10 cellular contexts compared by ENCODE assay signal in the genomic region with DNA sequence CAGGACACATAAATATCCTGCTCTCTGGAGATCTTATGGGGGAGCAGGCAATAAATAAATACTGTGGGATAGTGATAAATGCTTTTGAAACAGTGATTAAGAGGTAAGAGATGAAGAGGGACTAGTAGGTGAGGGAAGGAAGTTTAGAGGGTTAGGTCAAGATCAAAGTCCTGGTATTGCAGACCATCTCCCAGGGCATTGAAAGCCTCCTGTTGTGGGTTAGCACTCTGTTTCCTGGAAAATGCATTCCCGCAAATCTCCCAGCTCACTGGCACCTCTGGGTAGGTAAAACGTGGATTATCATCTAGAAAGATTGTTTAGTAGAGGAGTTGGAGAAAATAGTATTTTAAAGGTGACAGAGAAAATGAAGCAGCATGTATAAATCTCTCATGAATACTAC. TPM values are rescaled to one million over a fixed set of nuclear protein-coding genes. Genes with fewer than 3 reads are reported as not detected.
DNase-seq lines count a peak whose midpoint lies in the region; ATAC-seq and TF ChIP-seq lines count a peak whose summit lies in the region.
"Had no signal": no experiment of that assay in that cellular context is flagged by ENCODE, and none has a peak within 500 bp of the region (broad histone marks: within the 10 kb centered on the region; RNA-seq: fewer than 3 reads in every experiment).

No MANE protein-coding gene starts in this region.

- H3K27me3 Mint-ChIP-seq in Calu3 (ENCODE audit: unreplicated experiment): no peaks in the 10 kb centered on the region
- no peaks in the 10 kb centered on the region for H3K27me3 Mint-ChIP-seq in chondrocyte (ENCODE audit: low read depth)
- H3K27me3 Mint-ChIP-seq in nephron progenitor cell (ENCODE audit: low read depth, poor library complexity): peaks cover 15% of the 10 kb centered on the region

- no peak for DNase-seq in Calu3
- no peak for DNase-seq in LNCaP clone FGC (ENCODE audit: low read depth)
- no peak for DNase-seq in chondrocyte (ENCODE audit: low spot score)
- no peak for DNase-seq in nephron progenitor cell
- DNase-seq in NCI-H446 (lab: John Stamatoyannopoulos, UW): no peak
- DNase-seq in islet precursor cell: no peak
- DNase-seq: NCI-H510A treated with DMSO at 0.1 percent for 48 hours, WERI-Rb-1 had no signal

- intact Hi-C loops in Calu3 (cut with micrococcal nuclease; ENCODE audit: unreplicated experiment): no loop called here

- H3K9me3 Mint-ChIP-seq in Calu3 (ENCODE audit: low read depth, unreplicated experiment) (no peaks in the 10 kb centered on the region), chondrocyte (ENCODE audit: low read depth) (no peaks in the 10 kb centered on the region), nephron progenitor cell (no peaks in the 10 kb centered on the region)

- peak overlapping the region; percentile 70 for H3K4me3 ChIP-seq in LNCaP clone FGC (ENCODE audit: low read depth, low read length)

- CTCF ChIA-PET in Calu3 (lab: Charles Lee): no interaction called here

- no peak for TF ChIP-seq CTCF in Calu3 (IDR thresholded peaks at IDR 0.05; ENCODE audit: unreplicated experiment)
- TF ChIP-seq CTCF in LNCaP clone FGC (IDR thresholded peaks at IDR 0.05; ENCODE audit: control insufficient read depth, extremely low read depth, insufficient read depth): no peak
- TF ChIP-seq CTCF in chondrocyte (IDR thresholded peaks at IDR 0.05): no peak
- no peak for TF ChIP-seq CTCF in nephron progenitor cell (IDR thresholded peaks at IDR 0.05)

- no peak overlapping the region for H3K27ac Mint-ChIP-seq in Calu3 (ENCODE audit: unreplicated experiment)
- peak overlapping the region; percentile 95 for H3K27ac Mint-ChIP-seq in chondrocyte (ENCODE audit: unreplicated experiment)
- H3K27ac Mint-ChIP-seq in nephron progenitor cell: no peak overlapping the region

- BruUV-seq in Calu3 (replicated peaks; lab: Mats Ljungman, UMichigan): no TSS peak

- peaks cover 27% of the 10 kb centered on the region for H3K36me3 Mint-ChIP-seq in Calu3 (ENCODE audit: insufficient read depth, unreplicated experiment)
- no peaks in the 10 kb centered on the region for H3K36me3 Mint-ChIP-seq in chondrocyte (ENCODE audit: low read depth)
- no peaks in the 10 kb centered on the region for H3K36me3 Mint-ChIP-seq in nephron progenitor cell (ENCODE audit: low read depth)

- peak overlapping the region; percentile 66 for H3K4me3 Mint-ChIP-seq in Calu3 (ENCODE audit: low read depth, unreplicated experiment)
- H3K4me3 Mint-ChIP-seq in chondrocyte (ENCODE audit: unreplicated experiment): peak overlapping the region; percentile 92
- peak overlapping the region; percentile 92 for H3K4me3 Mint-ChIP-seq in nephron progenitor cell

- H3K4me1 Mint-ChIP-seq in Calu3 (ENCODE audit: low read depth, unreplicated experiment) (peaks cover 11% of the 10 kb centered on the region), chondrocyte (ENCODE audit: low read depth) (peaks cover 48% of the 10 kb centered on the region), nephron progenitor cell (peaks cover 40% of the 10 kb centered on the region)

- ATAC-seq in GM21447 (IDR thresholded peaks at IDR 0.05; ENCODE audit: unreplicated experiment) (no peak), HG03039 (IDR thresholded peaks at IDR 0.05; ENCODE audit: unreplicated experiment) (no peak)

RNA-seq across cellular contexts. Expression of a gene that starts 2.2 kb away (rescaled TPM):
- total RNA-seq in Calu3 (2022) (15.9 and 16.1 TPM in 2 replicates), chondrocyte (53.5 to 57.5 TPM (median 53.6 TPM) in 3 replicates)

RNA-seq across cellular contexts. Expression of a gene that starts 7.8 kb away (rescaled TPM):
- total RNA-seq in Calu3 (2022) (36.9 and 38.4 TPM in 2 replicates), chondrocyte (48.5 to 53.1 TPM (median 50.1 TPM) in 3 replicates)
